In genomic region chr22:30890689-30891442, GRCh38 we compare ENCODE assay signal across 8 cellular contexts.
A peak's percentile ranks its signal among the peaks of the same experiment; 100 is the strongest.
DNase-seq lines count a peak whose midpoint lies in the region; ATAC-seq, FAIRE-seq and TF ChIP-seq lines count a peak whose summit lies in the region.

No MANE protein-coding gene starts in this region.

- DNase-seq in Daoy (ENCODE audit: low read depth): peak; percentile 36
- peak; percentile 6 for DNase-seq in LoVo (ENCODE audit: low spot score)
- DNase-seq in activated T-cell treated with anti-CD3 and anti-CD28 coated beads, Interleukin-2, amount 50 U/mL, for 48 hours: peak; percentile 54 to 61
- peak; percentile 36 to 51 for DNase-seq in cardiac muscle cell (ENCODE audit: low read depth in 1 of 2, low spot score in 1 of 2)
- DNase-seq in small intestine: peak; percentile 31
- DNase-seq in NOMO-1 treated with dmso at 0.1 percent for 144 hours (lab: John Stamatoyannopoulos, UW; ENCODE audit: unreplicated experiment): no peak

- peak; percentile 77 for TF ChIP-seq CTCF in cardiac muscle cell (IDR thresholded peaks at IDR 0.05; ENCODE audit: low read depth, low read length)

- H3K9me3 ChIP-seq in cardiac muscle cell (ENCODE audit: low read depth) (no peaks in the 10 kb centered on the region), small intestine (ENCODE audit: control insufficient read depth, low read depth) (no peaks in the 10 kb centered on the region)

- no peaks in the 10 kb centered on the region for H3K36me3 ChIP-seq in cardiac muscle cell
- H3K36me3 ChIP-seq in small intestine (ENCODE audit: control insufficient read depth in 2 of 2, insufficient read depth in 2 of 2, low read length in 2 of 2): peaks cover 0 to under 1% of the 10 kb centered on the region in 2 donors

- no peaks in the 10 kb centered on the region for H3K27me3 ChIP-seq in cardiac muscle cell
- H3K27me3 ChIP-seq in small intestine (ENCODE audit: control insufficient read depth in 2 of 2, insufficient read depth in 2 of 2, low read length in 2 of 2): no peaks in the 10 kb centered on the region

- no peak for FAIRE-seq in small intestine (lab: Jason Lieb, UNC)

- ATAC-seq in HG03045 (IDR thresholded peaks at IDR 0.05; ENCODE audit: unreplicated experiment): no peak
- no peak for ATAC-seq in GM21529 (IDR thresholded peaks at IDR 0.05; ENCODE audit: unreplicated experiment)

- no peaks in the 10 kb centered on the region for H3K4me1 ChIP-seq in cardiac muscle cell (ENCODE audit: low read depth)
- no peaks in the 10 kb centered on the region for H3K4me1 ChIP-seq in small intestine (ENCODE audit: control insufficient read depth in 2 of 2, insufficient read depth in 1 of 2, low read depth in 1 of 2, low read length in 1 of 2)

- H3K4me3 ChIP-seq in cardiac muscle cell: no peak overlapping the region
- H3K4me3 ChIP-seq in small intestine (ENCODE audit: low read depth in 1 of 2, low read length in 2 of 2): no peak overlapping the region

- H3K27ac ChIP-seq in cardiac muscle cell (no peak overlapping the region), small intestine (ENCODE audit: low read depth in 1 of 2, low read length in 1 of 2) (no peak overlapping the region)

- WGBS in small intestine, 3 donors: 77 to 79% (median 78%) methylated on average over 16 to 17 of the region's 17 CpGs
